10 cellular contexts compared by ENCODE assay signal in the genomic region with DNA sequence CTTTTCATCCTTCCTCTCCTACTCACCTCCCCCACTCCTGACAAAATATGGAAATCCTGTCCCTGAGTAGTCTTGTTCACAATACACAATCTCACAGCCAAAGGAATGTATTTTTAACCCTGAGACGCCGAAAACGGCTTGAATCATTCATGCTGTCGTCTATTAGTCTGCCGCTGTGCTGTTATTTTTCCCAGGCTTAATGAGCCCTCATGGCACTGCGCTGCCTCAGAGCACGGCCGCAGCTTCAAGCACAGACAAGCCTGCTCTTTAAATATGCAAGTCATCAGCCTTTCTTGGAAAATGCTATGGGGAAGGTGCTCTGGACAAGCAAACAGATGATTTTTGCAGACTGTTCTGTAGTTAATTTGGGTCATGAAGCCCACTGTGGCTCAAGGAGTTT.
DNase-seq lines count a peak whose midpoint lies in the region; ATAC-seq and TF ChIP-seq lines count a peak whose summit lies in the region.
"Had no signal": no experiment of that assay in that cellular context is flagged by ENCODE, and none has a peak within 500 bp of the region (broad histone marks: within the 10 kb centered on the region; RNA-seq: fewer than 3 reads in every experiment).

No MANE protein-coding gene starts in this region.

- H3K4me1 Mint-ChIP-seq in CD4-positive, CD25-positive, alpha-beta regulatory T cell, result peaks cover 0 to 21% (median 3%) of the 10 kb centered on the region in 4 donors
- peaks cover 20% of the 10 kb centered on the region for H3K4me1 Mint-ChIP-seq in T-helper 17 cell

- H3K27me3 ChIP-seq in CD4-positive, CD25-positive, alpha-beta regulatory T cell (ENCODE audit: control insufficient read depth, insufficient read depth, low read length), result no peaks in the 10 kb centered on the region
- no peaks in the 10 kb centered on the region for H3K27me3 ChIP-seq in ascending aorta

- ATAC-seq in CD4-positive, CD25-positive, alpha-beta regulatory T cell (ENCODE audit: low read depth in 2 of 2), result no peak
- no peak for ATAC-seq in GM19328 (IDR thresholded peaks at IDR 0.05; ENCODE audit: unreplicated experiment)
- no peak for ATAC-seq in T-helper 17 cell

- no peak overlapping the region for H3K4me3 Mint-ChIP-seq in CD4-positive, CD25-positive, alpha-beta regulatory T cell
- H3K4me3 Mint-ChIP-seq in T-helper 17 cell, result no peak overlapping the region
- H3K4me3 Mint-ChIP-seq: activated naive CD4-positive, alpha-beta T cell treated with anti-CD3 and anti-CD28 coated beads, Interleukin-2, amount 10 ng/mL, durations not matched to agents 7 days and 5 days had no signal

- H3K36me3 ChIP-seq in CD4-positive, CD25-positive, alpha-beta regulatory T cell (ENCODE audit: control insufficient read depth, insufficient read depth, low read length), result no peaks in the 10 kb centered on the region
- H3K36me3 ChIP-seq in mesodermal cell (ENCODE audit: control insufficient read depth, insufficient read depth, low read length) (no peaks in the 10 kb centered on the region), ascending aorta (no peaks in the 10 kb centered on the region)

- no peak overlapping the region for H3K4me3 ChIP-seq in CD4-positive, CD25-positive, alpha-beta regulatory T cell (ENCODE audit: low read depth, low read length)
- H3K4me3 ChIP-seq in choroid plexus epithelial cell (ENCODE audit: low read depth, low read length) (peak overlapping the region; percentile 18), mesodermal cell (ENCODE audit: extremely low read depth, insufficient read depth, low read length, poor library complexity, severe bottlenecking) (no peak overlapping the region), ascending aorta (no peak overlapping the region)

- H3K4me1 ChIP-seq in CD4-positive, CD25-positive, alpha-beta regulatory T cell (ENCODE audit: control insufficient read depth, insufficient read depth, low read length, poor library complexity, severe bottlenecking), result no peaks in the 10 kb centered on the region
- H3K4me1 ChIP-seq in mesodermal cell (ENCODE audit: control insufficient read depth, insufficient read depth, low read length, poor library complexity, severe bottlenecking), result peaks cover 9% of the 10 kb centered on the region
- no peaks in the 10 kb centered on the region for H3K4me1 ChIP-seq in ascending aorta

- no peak for TF ChIP-seq CTCF in choroid plexus epithelial cell (conservative IDR thresholded peaks at IDR 0.05; ENCODE audit: low read depth, low read length)
- no peak for TF ChIP-seq CTCF in ascending aorta (IDR thresholded peaks at IDR 0.05)

- intact Hi-C loops in ascending aorta (cut with DNase I), result no loop called here

- no peaks in the 10 kb centered on the region for H3K27me3 Mint-ChIP-seq in CD4-positive, CD25-positive, alpha-beta regulatory T cell
- H3K27me3 Mint-ChIP-seq in T-helper 17 cell, result no peaks in the 10 kb centered on the region
- H3K27me3 Mint-ChIP-seq: activated naive CD4-positive, alpha-beta T cell treated with anti-CD3 and anti-CD28 coated beads, Interleukin-2, amount 10 ng/mL, durations not matched to agents 7 days and 5 days had no signal

- peaks cover 0 to 10% of the 10 kb centered on the region in 2 experiments for H3K9me3 ChIP-seq in CD4-positive, CD25-positive, alpha-beta regulatory T cell (ENCODE audit: control insufficient read depth in 2 of 2, low read length in 2 of 2)
- H3K9me3 ChIP-seq in mesodermal cell (ENCODE audit: control insufficient read depth, low read length), result peaks cover 7% of the 10 kb centered on the region
- peaks cover 0 to 5% of the 10 kb centered on the region in 2 donors for H3K9me3 ChIP-seq in ascending aorta
- H3K9me3 ChIP-seq in T-helper 17 cell (ENCODE audit: control insufficient read depth, low read length, poor library complexity, severe bottlenecking), result peaks cover 9% of the 10 kb centered on the region

- H3K36me3 Mint-ChIP-seq in CD4-positive, CD25-positive, alpha-beta regulatory T cell, result peaks cover 12% of the 10 kb centered on the region
- H3K36me3 Mint-ChIP-seq in T-helper 17 cell (ENCODE audit: low read depth), result peaks cover 4% of the 10 kb centered on the region
- H3K36me3 Mint-ChIP-seq: activated naive CD4-positive, alpha-beta T cell treated with anti-CD3 and anti-CD28 coated beads, Interleukin-2, amount 10 ng/mL, durations not matched to agents 7 days and 5 days had no signal

- H3K27ac ChIP-seq in CD4-positive, CD25-positive, alpha-beta regulatory T cell (ENCODE audit: insufficient read depth, low read length, poor library complexity, severe bottlenecking), result no peak overlapping the region
- peak overlapping the region; percentile 90 for H3K27ac ChIP-seq in mesodermal cell (ENCODE audit: low read depth, low read length, severe bottlenecking)
- H3K27ac ChIP-seq in ascending aorta, result no peak overlapping the region

- WGBS in mesodermal cell (ENCODE audit: insufficient coverage in 2 of 2), 2 experiments, result 23 to 48% methylated on average over 6 to 8 of the region's 8 CpGs

- peaks cover 0 to 5% (median 0%) of the 10 kb centered on the region in 7 donors for H3K9me3 Mint-ChIP-seq in CD4-positive, CD25-positive, alpha-beta regulatory T cell

- H3K27ac Mint-ChIP-seq in CD4-positive, CD25-positive, alpha-beta regulatory T cell, result peak overlapping the region in 2 of 3 donors; percentile 6 to 48
- H3K27ac Mint-ChIP-seq in T-helper 17 cell, result no peak overlapping the region
- H3K27ac Mint-ChIP-seq: activated naive CD4-positive, alpha-beta T cell treated with anti-CD3 and anti-CD28 coated beads, Interleukin-2, amount 10 ng/mL, durations not matched to agents 7 days and 5 days had no signal

- no peak for DNase-seq in CD4-positive, CD25-positive, alpha-beta regulatory T cell
- DNase-seq in NCI-H1694 (lab: John Stamatoyannopoulos, UW) (peak; percentile 92), choroid plexus epithelial cell (ENCODE audit: low read depth) (peak; percentile 76), ascending aorta (ENCODE audit: low spot score in 2 of 2) (no peak), Kasumi-1 (lab: John Stamatoyannopoulos, UW) (no peak), T-helper 17 cell (no peak)
- DNase-seq: activated naive CD4-positive, alpha-beta T cell treated with anti-CD3 and anti-CD28 coated beads, Interleukin-2, amount 10 ng/mL, durations not matched to agents 7 days and 5 days; small intestine had no signal

Comparison
In these comparisons a context has a peak if more than half of its experiments do, and no peak if none do; other contexts are left out.
1. DNase-seq: peak in NCI-H1694 (single experiment) and choroid plexus epithelial cell (single experiment); none in CD4-positive, CD25-positive, alpha-beta regulatory T cell (0 of 3), ascending aorta (0 of 2), Kasumi-1 (0 of 2) and T-helper 17 cell (0 of 3).